In the genomic region with DNA sequence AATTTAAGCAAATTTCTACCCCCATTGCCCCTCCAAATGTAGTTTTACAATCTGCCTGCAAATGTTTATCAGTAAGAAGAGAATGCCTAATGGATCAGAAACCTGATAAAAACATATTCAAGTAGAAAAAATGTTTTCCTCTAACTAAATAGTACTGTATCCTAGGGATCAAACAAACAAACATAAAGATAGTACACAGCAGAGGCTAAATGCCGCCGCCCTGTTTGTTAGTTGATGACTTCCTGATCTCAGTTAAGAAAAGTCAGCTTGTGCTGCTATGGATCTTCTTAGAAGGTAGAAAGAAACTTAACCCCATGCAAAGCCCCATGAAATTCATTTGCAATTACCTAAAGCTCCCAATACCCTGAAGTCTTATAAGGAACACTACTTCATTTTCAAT, we compare ENCODE assay signal across 15 cellular contexts.
"Had no signal": no experiment of that assay in that cellular context is flagged by ENCODE, and none has a peak within 500 bp of the region (broad histone marks: within the 10 kb centered on the region; RNA-seq: fewer than 3 reads in every experiment).

No MANE protein-coding gene starts in this region.

- H3K9me3 ChIP-seq: esophagus muscularis mucosa, testis had no signal

- H3K27me3 ChIP-seq: esophagus muscularis mucosa, testis had no signal

- H3K4me3 Mint-ChIP-seq: activated B cell treated with CpG ODN at 0.5 μM for 24 hours; activated CD4-positive, alpha-beta T cell treated with anti-CD3 and anti-CD28 coated beads, Interleukin-2, amount 10 ng/mL, durations not matched to agents 7 days and 5 days; activated T-helper 17 cell treated with anti-CD3 and anti-CD28 coated beads, Interleukin-2, amount 50 U/mL, for 72 hours; memory B cell; neural crest cell; stimulated activated naive CD8-positive, alpha-beta T cell treated with anti-CD3 and anti-CD28 coated beads, Interleukin-15, amount 100 ng/mL, for 72 hours; T-helper 17 cell had no signal

- H3K27ac ChIP-seq: esophagus muscularis mucosa, parathyroid adenoma, testis had no signal

- H3K4me1 Mint-ChIP-seq: activated B cell treated with CpG ODN at 0.5 μM for 24 hours; activated CD4-positive, alpha-beta T cell treated with anti-CD3 and anti-CD28 coated beads, Interleukin-2, amount 10 ng/mL, durations not matched to agents 7 days and 5 days; activated T-helper 17 cell treated with anti-CD3 and anti-CD28 coated beads, Interleukin-2, amount 50 U/mL, for 72 hours; memory B cell; stimulated activated naive CD8-positive, alpha-beta T cell treated with anti-CD3 and anti-CD28 coated beads, Interleukin-15, amount 100 ng/mL, for 72 hours; T-helper 17 cell had no signal

- H3K4me3 ChIP-seq: esophagus muscularis mucosa, testis had no signal

- H3K27ac Mint-ChIP-seq: activated B cell treated with CpG ODN at 0.5 μM for 24 hours; activated CD4-positive, alpha-beta T cell treated with anti-CD3 and anti-CD28 coated beads, Interleukin-2, amount 10 ng/mL, durations not matched to agents 7 days and 5 days; activated T-helper 17 cell treated with anti-CD3 and anti-CD28 coated beads, Interleukin-2, amount 50 U/mL, for 72 hours; memory B cell; stimulated activated naive CD8-positive, alpha-beta T cell treated with anti-CD3 and anti-CD28 coated beads, Interleukin-15, amount 100 ng/mL, for 72 hours; T-helper 17 cell had no signal

- H3K4me1 ChIP-seq: parathyroid adenoma had no signal

- H3K36me3 ChIP-seq: esophagus muscularis mucosa had no signal

- H3K36me3 Mint-ChIP-seq: memory B cell had no signal

- H3K27me3 Mint-ChIP-seq: activated B cell treated with CpG ODN at 0.5 μM for 24 hours had no signal

- DNase-seq: activated B cell treated with CpG ODN at 0.5 μM for 24 hours; activated CD4-positive, alpha-beta T cell treated with anti-CD3 and anti-CD28 coated beads, Interleukin-2, amount 10 ng/mL, durations not matched to agents 7 days and 5 days; activated naive CD4-positive, alpha-beta T cell treated with anti-CD3 and anti-CD28 coated beads, Interleukin-2, amount 50 U/mL, for 16 hours; activated T-cell treated with anti-CD3 and anti-CD28 coated beads for 4 hours; amniotic stem cell; foreskin fibroblast; stimulated activated CD4-positive, alpha-beta T cell treated with anti-CD3 and anti-CD28 coated beads, Interleukin-4, amount 100 ng/mL, for 4 hours; stimulated activated naive CD8-positive, alpha-beta T cell treated with anti-CD3 and anti-CD28 coated beads, Interleukin-15, amount 100 ng/mL, for 72 hours; T-helper 17 cell; testis had no signal

- H3K9me3 Mint-ChIP-seq: activated B cell treated with CpG ODN at 0.5 μM for 24 hours; activated CD4-positive, alpha-beta T cell treated with anti-CD3 and anti-CD28 coated beads, Interleukin-2, amount 10 ng/mL, durations not matched to agents 7 days and 5 days; activated T-helper 17 cell treated with anti-CD3 and anti-CD28 coated beads, Interleukin-2, amount 50 U/mL, for 72 hours; memory B cell; neural crest cell; stimulated activated naive CD8-positive, alpha-beta T cell treated with anti-CD3 and anti-CD28 coated beads, Interleukin-15, amount 100 ng/mL, for 72 hours had no signal
